14 cellular contexts compared by ENCODE assay signal in the genomic region with DNA sequence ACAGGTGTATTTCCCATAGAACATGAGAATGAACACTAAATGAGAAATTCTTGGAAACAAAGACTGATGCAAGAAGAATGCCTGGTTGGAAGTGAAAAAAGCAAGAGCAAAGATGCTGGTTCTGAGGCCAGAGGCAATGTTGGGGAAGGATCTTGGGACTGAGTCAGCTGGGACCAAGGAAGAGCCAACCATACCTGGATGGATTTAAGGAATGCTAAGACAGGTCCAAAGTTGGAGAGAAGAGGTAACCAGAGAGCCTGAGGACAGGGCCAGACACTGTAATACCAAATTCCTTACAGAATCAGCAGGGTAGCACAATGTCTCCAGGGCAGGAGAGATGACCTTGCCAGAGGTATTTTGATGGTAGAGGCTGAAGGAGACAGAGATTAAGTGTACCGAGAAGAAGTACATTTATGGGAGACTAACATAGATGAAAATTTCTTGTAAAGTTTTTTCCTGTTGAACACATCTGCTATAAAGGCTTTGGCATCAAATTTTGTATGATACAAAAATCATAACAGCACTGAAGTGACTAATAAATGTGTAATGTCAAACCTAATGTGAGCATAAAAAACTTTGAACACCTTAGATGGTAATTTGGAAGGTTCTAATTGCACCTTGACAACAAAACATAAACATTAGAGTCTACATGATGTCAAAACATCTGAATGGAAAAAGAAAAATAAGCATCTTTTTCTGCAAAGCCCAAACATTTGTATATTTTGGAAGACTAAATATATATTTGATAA.
DNase-seq lines count a peak whose midpoint lies in the region; ATAC-seq and TF ChIP-seq lines count a peak whose summit lies in the region.
"Had no signal": no experiment of that assay in that cellular context is flagged by ENCODE, and none has a peak within 500 bp of the region (broad histone marks: within the 10 kb centered on the region; RNA-seq: fewer than 3 reads in every experiment).

No MANE protein-coding gene starts in this region.

- H4K20me1 ChIP-seq in BLaER1 treated with 17β-estradiol and CSF1 and Interleukin-3, amounts not matched to agents 10 nM and 100 nM: no peaks in the 10 kb centered on the region

- no peak for TF ChIP-seq CTCF in psoas muscle (IDR thresholded peaks at IDR 0.05)
- TF ChIP-seq CTCF in GM13976 (IDR thresholded peaks at IDR 0.05; ENCODE audit: borderline replicate concordance, control extremely low read depth, extremely low read depth, insufficient read depth, missing control alignments): no peak

- ATAC-seq in psoas muscle (no peak), GM21423 (IDR thresholded peaks at IDR 0.05; ENCODE audit: unreplicated experiment) (no peak)
- ATAC-seq: left ventricle myocardium superior, right cardiac atrium had no signal

- H3K27ac ChIP-seq in BLaER1 treated with 17β-estradiol and CSF1 and Interleukin-3, amounts not matched to agents 10 nM and 100 nM: peak overlapping the region; percentile 68 to 98 (median 78)
- H3K27ac ChIP-seq in esophagus (ENCODE audit: low read depth in 2 of 2, low read length in 1 of 2): peak overlapping the region; percentile 11 to 34
- H3K27ac ChIP-seq in psoas muscle: peak overlapping the region; percentile 91
- H3K27ac ChIP-seq: KMS-11 had no signal

- 59 to 67% methylated on average over 1 of the region's 1 CpG for WGBS in esophagus, 2 donors
- 31 to 39% (median 32%) methylated on average over 1 of the region's 1 CpG for WGBS in psoas muscle, 3 donors

- H3K9ac ChIP-seq in BLaER1 treated with 17β-estradiol and CSF1 and Interleukin-3, amounts not matched to agents 10 nM and 100 nM: peak overlapping the region in 7 of 11 experiments; percentile 15 to 76 (median 63); a peak in 9 of 22 replicates
- H3K9ac ChIP-seq: KMS-11 had no signal

- no peak overlapping the region for H3K4me3 ChIP-seq in BLaER1 treated with 17β-estradiol and CSF1 and Interleukin-3, amounts not matched to agents 10 nM and 100 nM
- H3K4me3 ChIP-seq in esophagus (ENCODE audit: low read depth in 1 of 2, low read length in 2 of 2) (no peak overlapping the region), psoas muscle (no peak overlapping the region)

- DNase-seq in M059J (ENCODE audit: low read depth) (peak; percentile 40), psoas muscle (no peak), NCI-H1048 (lab: John Stamatoyannopoulos, UW) (no peak), GM13976 (ENCODE audit: low spot score) (no peak), SW 1271 (lab: John Stamatoyannopoulos, UW) (no peak)
- DNase-seq: activated CD8-positive, alpha-beta memory T cell treated with anti-CD3 and anti-CD28 coated beads for 24 hours; left ventricle myocardium superior; NCI-H1436; NCI-H446 treated with DMSO at 0.1 percent for 48 hours; right cardiac atrium had no signal

- intact Hi-C loops in psoas muscle (cut with DNase I): loop anchor here in 1 of 2 donors (10.0 kb wide), 1 partner anchor 99 kb away; no protein-coding TSS in a partner anchor

- H3K4me1 ChIP-seq in BLaER1 treated with 17β-estradiol and CSF1 and Interleukin-3, amounts not matched to agents 10 nM and 100 nM: peaks cover 33 to 83% (median 49%) of the 10 kb centered on the region in 10 experiments
- H3K4me1 ChIP-seq in esophagus (ENCODE audit: control insufficient read depth in 2 of 2, insufficient read depth in 2 of 2, low read length in 1 of 2): peaks cover 0 to 6% of the 10 kb centered on the region in 2 donors
- H3K4me1 ChIP-seq in psoas muscle: peaks cover 24% of the 10 kb centered on the region

- no peaks in the 10 kb centered on the region for H3K9me3 ChIP-seq in BLaER1 treated with 17β-estradiol and CSF1 and Interleukin-3, amounts not matched to agents 10 nM and 100 nM (replicated peaks in 1 of 11)
- H3K9me3 ChIP-seq in esophagus (ENCODE audit: control insufficient read depth in 2 of 2, insufficient read depth in 1 of 2, low read depth in 1 of 2, low read length in 1 of 2): no peaks in the 10 kb centered on the region
- H3K9me3 ChIP-seq in psoas muscle: no peaks in the 10 kb centered on the region

- H3K36me3 ChIP-seq in BLaER1 treated with 17β-estradiol and CSF1 and Interleukin-3, amounts not matched to agents 10 nM and 100 nM: no peaks in the 10 kb centered on the region
- no peaks in the 10 kb centered on the region for H3K36me3 ChIP-seq in esophagus (ENCODE audit: control insufficient read depth in 2 of 2, insufficient read depth in 2 of 2, low read length in 1 of 2)
- H3K36me3 ChIP-seq in psoas muscle (ENCODE audit: insufficient read depth in 1 of 2, low read depth in 1 of 2): no peaks in the 10 kb centered on the region

- peak overlapping the region; percentile 47 to 95 (median 74) for H3K4me2 ChIP-seq in BLaER1 treated with 17β-estradiol and CSF1 and Interleukin-3, amounts not matched to agents 10 nM and 100 nM
- H3K4me2 ChIP-seq: KMS-11 had no signal

- H3K27me3 ChIP-seq in BLaER1 treated with 17β-estradiol and CSF1 and Interleukin-3, amounts not matched to agents 10 nM and 100 nM: no peaks in the 10 kb centered on the region
- H3K27me3 ChIP-seq in esophagus (ENCODE audit: control insufficient read depth in 1 of 2, insufficient read depth in 2 of 2, low read length in 2 of 2) (no peaks in the 10 kb centered on the region), psoas muscle (ENCODE audit: insufficient read depth in 3 of 3, low read length in 2 of 3) (no peaks in the 10 kb centered on the region)

- in situ Hi-C loops in GM13976 (cut with MboI; ENCODE audit: low sequenced_read_pairs, unreplicated experiment): loop anchor here (25.0 kb wide), 1 partner anchor 848 kb away; no protein-coding TSS in a partner anchor

Comparison
In these comparisons a context has a peak if more than half of its experiments do, and no peak if none do; other contexts are left out.
1. H3K27ac ChIP-seq: peak in every context shown above with its lines; median percentile 91 in psoas muscle; 78 in BLaER1 treated with 17β-estradiol and CSF1 and Interleukin-3, amounts not matched to agents 10 nM and 100 nM; 22 in esophagus.